In genomic region chr7:55104707-55105433, GRCh38 we compare ENCODE assay signal across 21 cellular contexts.
DNase-seq lines count a peak whose midpoint lies in the region; ATAC-seq and TF ChIP-seq lines count a peak whose summit lies in the region.
"Had no signal": no experiment of that assay in that cellular context is flagged by ENCODE, and none has a peak within 500 bp of the region (broad histone marks: within the 10 kb centered on the region; RNA-seq: fewer than 3 reads in every experiment).

No MANE protein-coding gene starts in this region.

- no peaks in the 10 kb centered on the region for H3K36me3 ChIP-seq in gastroesophageal sphincter
- H3K36me3 ChIP-seq: right lobe of liver, upper lobe of left lung had no signal

- no peaks in the 10 kb centered on the region for H3K27me3 ChIP-seq in gastroesophageal sphincter
- H3K27me3 ChIP-seq: body of pancreas, right lobe of liver, upper lobe of left lung had no signal

- peaks cover 9 to 98% (median 41%) of the 10 kb centered on the region in 3 donors for H3K4me1 ChIP-seq in gastroesophageal sphincter

- H3K27ac Mint-ChIP-seq in activated T-helper 17 cell treated with anti-CD3 and anti-CD28 coated beads, Interleukin-2, amount 50 U/mL, for 72 hours: no peak overlapping the region
- H3K27ac Mint-ChIP-seq: stimulated activated naive CD8-positive, alpha-beta T cell treated with anti-CD3 and anti-CD28 coated beads, Interleukin-15, Interleukin-2, amounts not matched to agents 100 ng/mL and 50 ng/mL, for 24 hours had no signal

- no peaks in the 10 kb centered on the region for H3K36me3 Mint-ChIP-seq in activated T-helper 17 cell treated with anti-CD3 and anti-CD28 coated beads, Interleukin-2, amount 50 U/mL, for 72 hours (ENCODE audit: low read depth)
- H3K36me3 Mint-ChIP-seq: CD4-positive, alpha-beta memory T cell had no signal

- peaks cover 39% of the 10 kb centered on the region for H3K27me3 Mint-ChIP-seq in activated T-helper 17 cell treated with anti-CD3 and anti-CD28 coated beads, Interleukin-2, amount 50 U/mL, for 72 hours

- no peak overlapping the region for H3K4me3 Mint-ChIP-seq in activated T-helper 17 cell treated with anti-CD3 and anti-CD28 coated beads, Interleukin-2, amount 50 U/mL, for 72 hours
- H3K4me3 Mint-ChIP-seq: CD4-positive, alpha-beta memory T cell; stimulated activated naive CD8-positive, alpha-beta T cell treated with anti-CD3 and anti-CD28 coated beads, Interleukin-15, Interleukin-2, amounts not matched to agents 100 ng/mL and 50 ng/mL, for 24 hours had no signal

- 33 to 67% methylated on average over 2 to 3 of the region's 3 CpGs for WGBS in gastroesophageal sphincter (ENCODE audit: low coverage in 1 of 2), 2 donors

- CTCF ChIA-PET in HEK293T (lab: Yijun Ruan, JAX): no interaction called here

- H3K4me3 ChIP-seq in gastroesophageal sphincter (no peak overlapping the region), coronary artery (no peak overlapping the region)
- H3K4me3 ChIP-seq: body of pancreas, right lobe of liver, upper lobe of left lung had no signal

- POLR2A ChIA-PET in HEK293T (lab: Yijun Ruan, JAX): no interaction called here

- no peaks in the 10 kb centered on the region for H3K9me3 Mint-ChIP-seq in activated T-helper 17 cell treated with anti-CD3 and anti-CD28 coated beads, Interleukin-2, amount 50 U/mL, for 72 hours
- H3K9me3 Mint-ChIP-seq: CD4-positive, alpha-beta memory T cell; stimulated activated naive CD8-positive, alpha-beta T cell treated with anti-CD3 and anti-CD28 coated beads, Interleukin-15, Interleukin-2, amounts not matched to agents 100 ng/mL and 50 ng/mL, for 24 hours had no signal

- no peak for TF ChIP-seq EP300 in gastroesophageal sphincter (IDR thresholded peaks at IDR 0.05)

- H3K27ac ChIP-seq in gastroesophageal sphincter: peak overlapping the region; percentile 12 to 58 (median 43)
- H3K27ac ChIP-seq in coronary artery: no peak overlapping the region
- H3K27ac ChIP-seq: body of pancreas, right lobe of liver, upper lobe of left lung had no signal

- ATAC-seq in activated T-helper 17 cell treated with anti-CD3 and anti-CD28 coated beads, Interleukin-2, amount 50 U/mL, for 72 hours (replicated peaks): peak; percentile 57
- no peak for ATAC-seq in gastroesophageal sphincter
- ATAC-seq: body of pancreas, left ventricle myocardium superior, right lobe of liver had no signal

- TF ChIP-seq CTCF in gastroesophageal sphincter (IDR thresholded peaks at IDR 0.05) (no peak), coronary artery (IDR thresholded peaks at IDR 0.05) (no peak)

- peaks cover 4% of the 10 kb centered on the region for H3K4me1 Mint-ChIP-seq in activated T-helper 17 cell treated with anti-CD3 and anti-CD28 coated beads, Interleukin-2, amount 50 U/mL, for 72 hours

- no peaks in the 10 kb centered on the region for H3K9me3 ChIP-seq in gastroesophageal sphincter
- H3K9me3 ChIP-seq: body of pancreas, right lobe of liver, upper lobe of left lung had no signal

- peak; percentile 42 for DNase-seq in ACHN
- no peak for DNase-seq in HEK293T (ENCODE audit: extremely low spot score)
- no peak for DNase-seq in stimulated activated naive CD4-positive, alpha-beta T cell (lab: John Stamatoyannopoulos, UW)
- DNase-seq in NCI-H2171 treated with DMSO at 0.1 percent for 48 hours (lab: John Stamatoyannopoulos, UW): no peak
- no peak for DNase-seq in coronary artery (ENCODE audit: low spot score)
- no peak for DNase-seq in cortex of kidney (lab: John Stamatoyannopoulos, UW)
- DNase-seq: activated naive CD4-positive, alpha-beta T cell treated with Interleukin-2 at 50 U/mL for 16 hours; body of pancreas; CD4-positive, alpha-beta memory T cell; glutamatergic neuron; left ventricle myocardium superior; NCI-H1436; NCI-H345; NK-92 treated with Interleukin-12 subunit alpha and Interleukin-12 subunit beta, amount 100 ng/mL, for 24 hours; occipital lobe; right lobe of liver; SW 1271; upper lobe of left lung had no signal

- in situ Hi-C loops in ACHN (cut with HindIII; ENCODE audit: low pct_ligation_motif_present, low pct_unique_long_range_greater_than_20kb, low sequenced_read_pairs): no loop called here

- TF ChIP-seq POLR2A in gastroesophageal sphincter (IDR thresholded peaks at IDR 0.05): no peak

TF ChIP-seq in HEK293T, 16 proteins besides CTCF, POLR2A, EP300 and RAD21:
- TF ChIP-seq NFRKB (IDR thresholded peaks at IDR 0.05) (no peak), PKNOX1 (IDR thresholded peaks at IDR 0.05) (peak; percentile 92), SUZ12 (IDR thresholded peaks at IDR 0.05) (no peak), CTBP1 (IDR thresholded peaks at IDR 0.05; ENCODE audit: borderline replicate concordance) (no peak)

Comparison
In these comparisons a context has a peak if more than half of its experiments do, and no peak if none do; other contexts are left out.
1. H3K27ac ChIP-seq: peak in gastroesophageal sphincter (4 of 4); none in coronary artery (0 of 2).